Comparison of ENCODE assay signal across 18 cellular contexts in genomic region chr6:110560239-110561015, GRCh38.
DNase-seq lines count a peak whose midpoint lies in the region; ATAC-seq and TF ChIP-seq lines count a peak whose summit lies in the region.
"Had no signal": no experiment of that assay in that cellular context is flagged by ENCODE, and none has a peak within 500 bp of the region (broad histone marks: within the 10 kb centered on the region; RNA-seq: fewer than 3 reads in every experiment).

No MANE protein-coding gene starts in this region.

- no peaks in the 10 kb centered on the region for H3K27me3 ChIP-seq in right cardiac atrium (ENCODE audit: control insufficient read depth, insufficient read depth)
- H3K27me3 ChIP-seq: ovary, tibial artery had no signal

- H3K27ac Mint-ChIP-seq in activated CD4-positive, alpha-beta T cell treated with anti-CD3 and anti-CD28 coated beads for 36 hours, result no peak overlapping the region
- H3K27ac Mint-ChIP-seq in immature natural killer cell, result peak overlapping the region in 3 of 6 donors; percentile 24 to 52 (median 49)

- WGBS in right cardiac atrium, result 59% methylated on average over 6 of the region's 6 CpGs

- H3K4me1 ChIP-seq in right cardiac atrium (ENCODE audit: control insufficient read depth, insufficient read depth, low read length), result no peaks in the 10 kb centered on the region
- H3K4me1 ChIP-seq: tibial artery had no signal

- peaks cover 20% of the 10 kb centered on the region for H3K4me1 Mint-ChIP-seq in activated CD4-positive, alpha-beta T cell treated with anti-CD3 and anti-CD28 coated beads for 36 hours
- peaks cover 9 to 19% of the 10 kb centered on the region in 2 donors for H3K4me1 Mint-ChIP-seq in immature natural killer cell

- POLR2A ChIA-PET in activated CD4-positive, alpha-beta T cell treated with anti-CD3 and anti-CD28 coated beads for 36 hours (lab: Charles Lee), result no interaction called here

- no peak for DNase-seq in activated CD4-positive, alpha-beta T cell treated with anti-CD3 and anti-CD28 coated beads for 36 hours
- DNase-seq in activated CD4-positive, alpha-beta T cell treated with anti-CD3 and anti-CD28 coated beads for 4 hours, result no peak
- DNase-seq in NB4 (ENCODE audit: low read depth) (peak; percentile 21), immature natural killer cell (peak in 1 of 3 donors; percentile 4), right cardiac atrium (no peak), kidney tubule cell (ENCODE audit: low spot score) (no peak), left ventricle myocardium superior (no peak)
- DNase-seq: activated CD8-positive, alpha-beta memory T cell treated with anti-CD3 and anti-CD28 coated beads, Interleukin-2, amount 50 U/mL, for 4 hours; effector CD4-positive, alpha-beta T cell; mesenchymal stem cell; NCI-H1436; NCI-H526 treated with DMSO at 0.1 percent for 48 hours; ovary; stimulated activated CD4-positive, alpha-beta T cell treated with anti-CD3 and anti-CD28 coated beads, Interleukin-12 subunit alpha, Interleukin-12 subunit beta, amount 100 ng/mL, for 4 hours; T1000; tibial artery had no signal

- TF ChIP-seq POLR2A in NB4 (IDR thresholded peaks at IDR 0.05; ENCODE audit: extremely low read depth, insufficient read length), result no peak

- TF ChIP-seq CTCF in NB4 (IDR thresholded peaks at IDR 0.05; ENCODE audit: low read depth, low read length), result no peak

- intact Hi-C loops in activated CD4-positive, alpha-beta T cell treated with anti-CD3 and anti-CD28 coated beads for 36 hours (cut with DNase I, micrococcal nuclease), result no loop called here
- intact Hi-C loops in right cardiac atrium (cut with DNase I) (no loop called here), left ventricle myocardium superior (cut with micrococcal nuclease) (no loop called here)

- peaks cover 3% of the 10 kb centered on the region for H3K9me3 Mint-ChIP-seq in activated CD4-positive, alpha-beta T cell treated with anti-CD3 and anti-CD28 coated beads for 36 hours (ENCODE audit: low read depth)
- H3K9me3 Mint-ChIP-seq in immature natural killer cell, result peaks cover 0 to 2% (median 0%) of the 10 kb centered on the region in 6 donors

- no peaks in the 10 kb centered on the region for H3K9me3 ChIP-seq in right cardiac atrium (ENCODE audit: control insufficient read depth, low read length)

- no peak overlapping the region for H3K27ac ChIP-seq in right cardiac atrium (ENCODE audit: low read length)
- H3K27ac ChIP-seq: ovary, tibial artery had no signal

- H3K36me3 Mint-ChIP-seq in activated CD4-positive, alpha-beta T cell treated with anti-CD3 and anti-CD28 coated beads for 36 hours (ENCODE audit: low read depth), result no peaks in the 10 kb centered on the region
- no peaks in the 10 kb centered on the region for H3K36me3 Mint-ChIP-seq in immature natural killer cell

- H3K27me3 Mint-ChIP-seq in activated CD4-positive, alpha-beta T cell treated with anti-CD3 and anti-CD28 coated beads for 36 hours, result no peaks in the 10 kb centered on the region
- peaks cover 3 to 6% (median 6%) of the 10 kb centered on the region in 3 donors for H3K27me3 Mint-ChIP-seq in immature natural killer cell (ENCODE audit: low read depth in 3 of 3)

- CTCF ChIA-PET in activated CD4-positive, alpha-beta T cell treated with anti-CD3 and anti-CD28 coated beads for 36 hours (lab: Charles Lee), result interaction anchor here (1.1 kb wide), 1 partner anchor 390 kb away, joined by 3 read pairs; no protein-coding TSS in a partner anchor

- no peak overlapping the region for H3K4me3 ChIP-seq in NB4 (ENCODE audit: low read depth, low read length)
- H3K4me3 ChIP-seq in right cardiac atrium (ENCODE audit: low read length), result no peak overlapping the region
- H3K4me3 ChIP-seq: ovary, tibial artery had no signal

- ATAC-seq in activated CD4-positive, alpha-beta T cell treated with anti-CD3 and anti-CD28 coated beads for 36 hours, result peak; percentile 12
- ATAC-seq in GM19043 (IDR thresholded peaks at IDR 0.05; ENCODE audit: low read depth, unreplicated experiment) (peak; percentile 51), right cardiac atrium (no peak), left ventricle myocardium superior (no peak)
- ATAC-seq: HCT116 had no signal

- H3K4me3 Mint-ChIP-seq in activated CD4-positive, alpha-beta T cell treated with anti-CD3 and anti-CD28 coated beads for 36 hours, result no peak overlapping the region
- peak overlapping the region in 3 of 5 donors; percentile 10 to 39 (median 12) for H3K4me3 Mint-ChIP-seq in immature natural killer cell

Comparison
In these comparisons a context has a peak if more than half of its experiments do, and no peak if none do; other contexts are left out.
1. ATAC-seq: peak in activated CD4-positive, alpha-beta T cell treated with anti-CD3 and anti-CD28 coated beads for 36 hours (single experiment) and GM19043 (single experiment); none in right cardiac atrium (0 of 2) and left ventricle myocardium superior (single experiment).